ENCODE assay signal across 17 cellular contexts in genomic region chr21:34197561-34197960, GRCh38.
DNase-seq lines count a peak whose midpoint lies in the region; ATAC-seq and TF ChIP-seq lines count a peak whose summit lies in the region.
"Had no signal": no experiment of that assay in that cellular context is flagged by ENCODE, and none has a peak within 500 bp of the region (broad histone marks: within the 10 kb centered on the region; RNA-seq: fewer than 3 reads in every experiment).

No MANE protein-coding gene starts in this region.

- no peak for DNase-seq in activated CD8-positive, alpha-beta T cell treated with anti-CD3 and anti-CD28 coated beads, Interleukin-2, amount 10 ng/mL, durations not matched to agents 7 days and 5 days
- no peak for DNase-seq in activated CD8-positive, alpha-beta T cell treated with anti-CD3 and anti-CD28 coated beads for 36 hours
- DNase-seq in activated T-helper 2 cell treated with anti-CD3 and anti-CD28 coated beads, Interferon-gamma antibody, Interleukin-2, Interleukin-4, amounts not matched to agents 10 μg/mL and 5 μg/mL and 100 μg/mL, durations not matched to agents 14 hours and 24 hours and 36 hours (ENCODE audit: low spot score), result no peak
- DNase-seq in spleen, result no peak
- DNase-seq: CD4-positive, alpha-beta T cell; HCEC 1CT; NCI-H1092; NCI-H146; NCI-H2081 treated with DMSO at 0.1 percent for 48 hours; NCI-H510A; NCI-H82; Right ventricle myocardium superior had no signal

- POLR2A ChIA-PET in activated CD8-positive, alpha-beta T cell treated with anti-CD3 and anti-CD28 coated beads, Interleukin-2, amount 10 ng/mL, durations not matched to agents 7 days and 5 days (lab: Charles Lee), result interaction anchor here (1.9 to 2.6 kb wide), 2 partner anchors 68 to 249 kb away, joined by 8 to 12 read pairs; no protein-coding TSS in a partner anchor
- POLR2A ChIA-PET in activated CD8-positive, alpha-beta T cell treated with anti-CD3 and anti-CD28 coated beads for 36 hours (lab: Charles Lee), result no interaction called here
- POLR2A ChIA-PET in HEK293 (lab: Yijun Ruan, JAX), result no interaction called here

- H3K27ac ChIP-seq in HEK293 (ENCODE audit: extremely low read depth, low read depth, low read length) (no peak overlapping the region), spleen (peak overlapping the region in 5 of 8 donors; percentile 57 to 94 (median 69))
- H3K27ac ChIP-seq: SK-N-MC had no signal

- H3K27ac Mint-ChIP-seq in activated CD8-positive, alpha-beta T cell treated with anti-CD3 and anti-CD28 coated beads, Interleukin-2, amount 10 ng/mL, durations not matched to agents 7 days and 5 days, result peak overlapping the region; percentile 96
- no peak overlapping the region for H3K27ac Mint-ChIP-seq in activated CD8-positive, alpha-beta T cell treated with anti-CD3 and anti-CD28 coated beads for 36 hours
- peak overlapping the region; percentile 94 for H3K27ac Mint-ChIP-seq in activated T-helper 2 cell treated with anti-CD3 and anti-CD28 coated beads, Interferon-gamma antibody, Interleukin-2, Interleukin-4, amounts not matched to agents 10 μg/mL and 5 μg/mL and 100 μg/mL, durations not matched to agents 14 hours and 24 hours and 36 hours
- H3K27ac Mint-ChIP-seq: CD4-positive, alpha-beta T cell had no signal

- H3K36me3 Mint-ChIP-seq in activated CD8-positive, alpha-beta T cell treated with anti-CD3 and anti-CD28 coated beads, Interleukin-2, amount 10 ng/mL, durations not matched to agents 7 days and 5 days (ENCODE audit: low read depth), result peaks cover 16% of the 10 kb centered on the region
- H3K36me3 Mint-ChIP-seq in activated CD8-positive, alpha-beta T cell treated with anti-CD3 and anti-CD28 coated beads for 36 hours (ENCODE audit: low read depth), result no peaks in the 10 kb centered on the region
- peaks cover 10% of the 10 kb centered on the region for H3K36me3 Mint-ChIP-seq in activated T-helper 2 cell treated with anti-CD3 and anti-CD28 coated beads, Interferon-gamma antibody, Interleukin-2, Interleukin-4, amounts not matched to agents 10 μg/mL and 5 μg/mL and 100 μg/mL, durations not matched to agents 14 hours and 24 hours and 36 hours (ENCODE audit: low read depth)

- peaks cover 65% of the 10 kb centered on the region for H3K4me1 Mint-ChIP-seq in activated CD8-positive, alpha-beta T cell treated with anti-CD3 and anti-CD28 coated beads, Interleukin-2, amount 10 ng/mL, durations not matched to agents 7 days and 5 days (ENCODE audit: low read depth)
- peaks cover 54% of the 10 kb centered on the region for H3K4me1 Mint-ChIP-seq in activated CD8-positive, alpha-beta T cell treated with anti-CD3 and anti-CD28 coated beads for 36 hours (ENCODE audit: low read depth)
- H3K4me1 Mint-ChIP-seq in activated T-helper 2 cell treated with anti-CD3 and anti-CD28 coated beads, Interferon-gamma antibody, Interleukin-2, Interleukin-4, amounts not matched to agents 10 μg/mL and 5 μg/mL and 100 μg/mL, durations not matched to agents 14 hours and 24 hours and 36 hours (ENCODE audit: low read depth), result peaks cover 53% of the 10 kb centered on the region

- CTCF ChIA-PET in activated CD8-positive, alpha-beta T cell treated with anti-CD3 and anti-CD28 coated beads, Interleukin-2, amount 10 ng/mL, durations not matched to agents 7 days and 5 days (lab: Charles Lee), result interaction anchor here (1.0 to 4.5 kb wide), 4 partner anchors 9 to 274 kb away, joined by 3 to 22 read pairs (median 12); no protein-coding TSS in a partner anchor
- CTCF ChIA-PET in activated CD8-positive, alpha-beta T cell treated with anti-CD3 and anti-CD28 coated beads for 36 hours (lab: Charles Lee), result interaction anchor here (0.6 to 1.3 kb wide), 3 partner anchors 26 to 164 kb away, joined by 3 read pairs; no protein-coding TSS in a partner anchor
- CTCF ChIA-PET in HEK293 (lab: Yijun Ruan, JAX), result interaction anchor here (0.9 to 1.1 kb wide), 2 partner anchors 18 to 68 kb away, joined by 3 read pairs; no protein-coding TSS in a partner anchor

- no peak for ATAC-seq in activated CD8-positive, alpha-beta T cell treated with anti-CD3 and anti-CD28 coated beads, Interleukin-2, amount 10 ng/mL, durations not matched to agents 7 days and 5 days
- ATAC-seq in activated CD8-positive, alpha-beta T cell treated with anti-CD3 and anti-CD28 coated beads for 36 hours, result no peak
- ATAC-seq in GM18867 (IDR thresholded peaks at IDR 0.05; ENCODE audit: unreplicated experiment), result no peak
- ATAC-seq in HG03045 (IDR thresholded peaks at IDR 0.05; ENCODE audit: unreplicated experiment), result no peak
- ATAC-seq: K562 had no signal

- WGBS in spleen, 5 donors, result 66 to 88% (median 79%) methylated on average over 3 of the region's 3 CpGs

- H3K36me3 ChIP-seq in HEK293 (ENCODE audit: control insufficient read depth in 2 of 2, insufficient read depth in 1 of 2, low read length in 2 of 2) (no peaks in the 10 kb centered on the region), spleen (no peaks in the 10 kb centered on the region)

- no peaks in the 10 kb centered on the region for H3K27me3 Mint-ChIP-seq in activated CD8-positive, alpha-beta T cell treated with anti-CD3 and anti-CD28 coated beads, Interleukin-2, amount 10 ng/mL, durations not matched to agents 7 days and 5 days (ENCODE audit: low read depth)
- no peaks in the 10 kb centered on the region for H3K27me3 Mint-ChIP-seq in activated CD8-positive, alpha-beta T cell treated with anti-CD3 and anti-CD28 coated beads for 36 hours
- H3K27me3 Mint-ChIP-seq in activated T-helper 2 cell treated with anti-CD3 and anti-CD28 coated beads, Interferon-gamma antibody, Interleukin-2, Interleukin-4, amounts not matched to agents 10 μg/mL and 5 μg/mL and 100 μg/mL, durations not matched to agents 14 hours and 24 hours and 36 hours (ENCODE audit: low read depth), result no peaks in the 10 kb centered on the region
- H3K27me3 Mint-ChIP-seq: CD4-positive, alpha-beta T cell had no signal

- H3K9me3 ChIP-seq in HEK293 (ENCODE audit: control insufficient read depth, insufficient read depth, low read depth, low read length) (no peaks in the 10 kb centered on the region), spleen (peaks cover 0 to 4% (median 0%) of the 10 kb centered on the region in 8 donors)

- no peaks in the 10 kb centered on the region for H3K9me3 Mint-ChIP-seq in activated CD8-positive, alpha-beta T cell treated with anti-CD3 and anti-CD28 coated beads, Interleukin-2, amount 10 ng/mL, durations not matched to agents 7 days and 5 days (ENCODE audit: insufficient read depth)
- peaks cover 1% of the 10 kb centered on the region for H3K9me3 Mint-ChIP-seq in activated CD8-positive, alpha-beta T cell treated with anti-CD3 and anti-CD28 coated beads for 36 hours
- H3K9me3 Mint-ChIP-seq in activated T-helper 2 cell treated with anti-CD3 and anti-CD28 coated beads, Interferon-gamma antibody, Interleukin-2, Interleukin-4, amounts not matched to agents 10 μg/mL and 5 μg/mL and 100 μg/mL, durations not matched to agents 14 hours and 24 hours and 36 hours, result peaks cover 6% of the 10 kb centered on the region
- H3K9me3 Mint-ChIP-seq: CD4-positive, alpha-beta T cell had no signal

- H3K27me3 ChIP-seq in spleen (replicated peaks in 1 of 7), result peaks cover 0 to 8% (median 0%) of the 10 kb centered on the region in 7 donors

- H3K4me3 ChIP-seq in HEK293 (ENCODE audit: low read depth, low read length), result no peak overlapping the region
- peak overlapping the region in 1 of 8 donors; percentile 56 for H3K4me3 ChIP-seq in spleen
- H3K4me3 ChIP-seq: K562, SK-N-MC had no signal

- TF ChIP-seq POLR2A in spleen (IDR thresholded peaks at IDR 0.05), result no peak

- H3K4me1 ChIP-seq in HEK293 (ENCODE audit: control insufficient read depth, insufficient read depth, low read length) (peaks cover 2% of the 10 kb centered on the region; the same call in 1 of the 2 replicates), spleen (peaks cover 10 to 50% (median 37%) of the 10 kb centered on the region in 6 donors)

- H3K4me3 Mint-ChIP-seq in activated CD8-positive, alpha-beta T cell treated with anti-CD3 and anti-CD28 coated beads, Interleukin-2, amount 10 ng/mL, durations not matched to agents 7 days and 5 days, result no peak overlapping the region
- H3K4me3 Mint-ChIP-seq in activated CD8-positive, alpha-beta T cell treated with anti-CD3 and anti-CD28 coated beads for 36 hours, result no peak overlapping the region
- H3K4me3 Mint-ChIP-seq in activated T-helper 2 cell treated with anti-CD3 and anti-CD28 coated beads, Interferon-gamma antibody, Interleukin-2, Interleukin-4, amounts not matched to agents 10 μg/mL and 5 μg/mL and 100 μg/mL, durations not matched to agents 14 hours and 24 hours and 36 hours (ENCODE audit: low read depth), result no peak overlapping the region
- H3K4me3 Mint-ChIP-seq: CD4-positive, alpha-beta T cell had no signal

- intact Hi-C loops in activated CD8-positive, alpha-beta T cell treated with anti-CD3 and anti-CD28 coated beads for 36 hours (cut with micrococcal nuclease), result no loop called here
- intact Hi-C loops in activated T-helper 2 cell treated with anti-CD3 and anti-CD28 coated beads, Interferon-gamma antibody, Interleukin-2, Interleukin-4, amounts not matched to agents 10 μg/mL and 5 μg/mL and 100 μg/mL, durations not matched to agents 14 hours and 24 hours and 36 hours (cut with micrococcal nuclease), result loop anchor here (5.0 kb wide), 1 partner anchor 250 kb away; no protein-coding TSS in a partner anchor
- intact Hi-C loops in spleen (cut with DNase I; ENCODE audit: low total_unique reads), result no loop called here

- TF ChIP-seq CTCF in activated CD8-positive, alpha-beta T cell treated with anti-CD3 and anti-CD28 coated beads for 36 hours (IDR thresholded peaks at IDR 0.05), result no peak
- TF ChIP-seq CTCF in HEK293 (tag by site-specific recombination; IDR thresholded peaks at IDR 0.05), result no peak
- no peak for TF ChIP-seq CTCF in spleen (IDR thresholded peaks at IDR 0.05 in 8 of 11, conservative IDR thresholded peaks at IDR 0.05 in 3 of 11)

TF ChIP-seq in HEK293, 187 proteins besides CTCF, POLR2A, EP300 and RAD21 (continues in another document):
- TF ChIP-seq, protein P1, sequence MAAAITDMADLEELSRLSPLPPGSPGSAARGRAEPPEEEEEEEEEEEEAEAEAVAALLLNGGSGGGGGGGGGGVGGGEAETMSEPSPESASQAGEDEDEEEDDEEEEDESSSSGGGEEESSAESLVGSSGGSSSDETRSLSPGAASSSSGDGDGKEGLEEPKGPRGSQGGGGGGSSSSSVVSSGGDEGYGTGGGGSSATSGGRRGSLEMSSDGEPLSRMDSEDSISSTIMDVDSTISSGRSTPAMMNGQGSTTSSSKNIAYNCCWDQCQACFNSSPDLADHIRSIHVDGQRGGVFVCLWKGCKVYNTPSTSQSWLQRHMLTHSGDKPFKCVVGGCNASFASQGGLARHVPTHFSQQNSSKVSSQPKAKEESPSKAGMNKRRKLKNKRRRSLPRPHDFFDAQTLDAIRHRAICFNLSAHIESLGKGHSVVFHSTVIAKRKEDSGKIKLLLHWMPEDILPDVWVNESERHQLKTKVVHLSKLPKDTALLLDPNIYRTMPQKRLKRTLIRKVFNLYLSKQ (tag by site-specific recombination; IDR thresholded peaks at IDR 0.05; ENCODE audit: borderline replicate concordance), result no peak
- TF ChIP-seq ZNF114 (tag by site-specific recombination; IDR thresholded peaks at IDR 0.05) (no peak), EGR2 (tag by site-specific recombination; IDR thresholded peaks at IDR 0.05; ENCODE audit: low read depth) (0 out of 2 replicates have a peak, but pooled peaks have one; percentile 19)
